ENCODE assay signal across 1 cellular context in genomic region chr19:43462887-43463380, GRCh38.
A peak's percentile ranks its signal among the peaks of the same experiment; 100 is the strongest.
TF ChIP-seq lines count a peak whose summit lies in the region.

No MANE protein-coding gene starts in this region.

TF ChIP-seq in H1, 55 proteins besides CTCF, POLR2A, EP300 and RAD21:
- peak; percentile 63 for TF ChIP-seq TBP (IDR thresholded peaks at IDR 0.05; ENCODE audit: low read depth, low read length)
- no peak for TF ChIP-seq TCF12 (IDR thresholded peaks at IDR 0.05; ENCODE audit: low read depth, low read length)
- no peak; the same call in 1 of the 2 replicates for TF ChIP-seq POLR2AphosphoS5 (IDR thresholded peaks at IDR 0.05; ENCODE audit: low read depth, low read length)
- TF ChIP-seq NRF1 (IDR thresholded peaks at IDR 0.05; ENCODE audit: low read depth, low read length), result no peak
- no peak for TF ChIP-seq JUN (IDR thresholded peaks at IDR 0.05; ENCODE audit: low read depth, low read length)
- TF ChIP-seq SP4 (IDR thresholded peaks at IDR 0.05; ENCODE audit: low read length), result no peak
- TF ChIP-seq PHF8 (conservative IDR thresholded peaks at IDR 0.05; ENCODE audit: low read depth, low read length), result peak; percentile 68
- no peak for TF ChIP-seq SIX5 (IDR thresholded peaks at IDR 0.05; ENCODE audit: low read depth, low read length)
- peak; percentile 25; the same call in 1 of the 2 replicates for TF ChIP-seq CREB1 (IDR thresholded peaks at IDR 0.05)
- 0 out of 4 replicates have a peak, but pooled peaks of 1 of the 2 experiments have one; percentile 33 for TF ChIP-seq HDAC2 (IDR thresholded peaks at IDR 0.05; ENCODE audit: borderline replicate concordance in 1 of 2, low read depth in 2 of 2, low read length in 2 of 2)
- no peak for TF ChIP-seq SIRT6 (IDR thresholded peaks at IDR 0.05; ENCODE audit: low read length)
- TF ChIP-seq CEBPB (IDR thresholded peaks at IDR 0.05; ENCODE audit: low read depth, low read length), result no peak
- 0 out of 2 replicates have a peak, but pooled peaks have one; percentile 18 for TF ChIP-seq CHD2 (IDR thresholded peaks at IDR 0.05; ENCODE audit: low read length)
- peak; percentile 62; the same call in 1 of the 2 replicates for TF ChIP-seq BACH1 (IDR thresholded peaks at IDR 0.05; ENCODE audit: low read length)
- TF ChIP-seq HDAC6 (IDR thresholded peaks at IDR 0.05; ENCODE audit: low read depth, low read length), result no peak
- no peak for TF ChIP-seq KDM1A (IDR thresholded peaks at IDR 0.05; ENCODE audit: borderline replicate concordance, low read length)
- TF ChIP-seq CHD7 (IDR thresholded peaks at IDR 0.05; ENCODE audit: insufficient replicate concordance, low read length), result no peak
- TF ChIP-seq RFX5 (IDR thresholded peaks at IDR 0.05; ENCODE audit: borderline replicate concordance, low read depth, low read length), result no peak
- no peak for TF ChIP-seq FOSL1 (IDR thresholded peaks at IDR 0.05; ENCODE audit: insufficient read depth, low read depth, low read length)
- TF ChIP-seq RXRA (IDR thresholded peaks at IDR 0.05; ENCODE audit: insufficient read depth, low read depth, low read length), result no peak
- TF ChIP-seq ZNF274 (IDR thresholded peaks at IDR 0.05; ENCODE audit: borderline replicate concordance, extremely low read depth, low read length), result no peak
- no peak for TF ChIP-seq EGR1 (IDR thresholded peaks at IDR 0.05; ENCODE audit: borderline replicate concordance, low read depth, low read length)
- no peak for TF ChIP-seq SUZ12 (IDR thresholded peaks at IDR 0.05; ENCODE audit: low read length)
- TF ChIP-seq ATF2 (IDR thresholded peaks at IDR 0.05; ENCODE audit: low read length), result no peak
- no peak for TF ChIP-seq KDM5A (IDR thresholded peaks at IDR 0.05; ENCODE audit: low read length)
- no peak for TF ChIP-seq CBX8 (IDR thresholded peaks at IDR 0.05; ENCODE audit: borderline replicate concordance, low read depth, low read length)
- peak; percentile 54 for TF ChIP-seq TAF1 (IDR thresholded peaks at IDR 0.05; ENCODE audit: low read depth, low read length)
- no peak for TF ChIP-seq BRCA1 (IDR thresholded peaks at IDR 0.05; ENCODE audit: low read depth, low read length)
- TF ChIP-seq BCL11A (IDR thresholded peaks at IDR 0.05; ENCODE audit: low read depth in 2 of 2, low read length in 2 of 2), result no peak
- no peak for TF ChIP-seq TAF7 (optimal IDR thresholded peaks at IDR 0.05; ENCODE audit: borderline replicate concordance, low read depth, low read length)
- no peak for TF ChIP-seq CBX5 (IDR thresholded peaks at IDR 0.05; ENCODE audit: low read depth, low read length)
- TF ChIP-seq SP2 (IDR thresholded peaks at IDR 0.05; ENCODE audit: low read length), result no peak
- peak; percentile 80 for TF ChIP-seq E2F6 (IDR thresholded peaks at IDR 0.05)
- peak; percentile 23 for TF ChIP-seq KDM4A (IDR thresholded peaks at IDR 0.05; ENCODE audit: low read depth, low read length, severe bottlenecking)
- no peak for TF ChIP-seq NANOG (IDR thresholded peaks at IDR 0.05; ENCODE audit: insufficient read depth, low read depth, low read length, poor library complexity, severe bottlenecking)
- TF ChIP-seq EZH2 (IDR thresholded peaks at IDR 0.05; ENCODE audit: low read depth, low read length, severe bottlenecking), result no peak
- TF ChIP-seq RBBP5 (IDR thresholded peaks at IDR 0.05; ENCODE audit: borderline replicate concordance, low read depth, low read length), result 0 out of 2 replicates have a peak, but pooled peaks have one; percentile 62
- no peak for TF ChIP-seq JUND (IDR thresholded peaks at IDR 0.05; ENCODE audit: low read length)
- no peak for TF ChIP-seq YY1 (IDR thresholded peaks at IDR 0.05; ENCODE audit: low read depth, low read length)
- no peak for TF ChIP-seq SP1 (IDR thresholded peaks at IDR 0.05; ENCODE audit: low read depth, low read length)
- no peak for TF ChIP-seq USF2 (IDR thresholded peaks at IDR 0.05; ENCODE audit: low read length)
- TF ChIP-seq MAFK (IDR thresholded peaks at IDR 0.05; ENCODE audit: low read depth, low read length), result no peak
- TF ChIP-seq SRF (IDR thresholded peaks at IDR 0.05; ENCODE audit: low read depth, low read length), result no peak
- TF ChIP-seq GTF2F1 (IDR thresholded peaks at IDR 0.05; ENCODE audit: borderline replicate concordance, low read depth, low read length), result no peak
- no peak for TF ChIP-seq TEAD4 (IDR thresholded peaks at IDR 0.05; ENCODE audit: low read depth, low read length)
- no peak for TF ChIP-seq POU5F1 (IDR thresholded peaks at IDR 0.05; ENCODE audit: low read depth, low read length)
- TF ChIP-seq SAP30 (IDR thresholded peaks at IDR 0.05; ENCODE audit: insufficient read depth, insufficient replicate concordance, low read length), result peak; percentile 24
- peak; percentile 89 for TF ChIP-seq ASH2L (IDR thresholded peaks at IDR 0.05; ENCODE audit: low read length)
- TF ChIP-seq CTBP2 (IDR thresholded peaks at IDR 0.05; ENCODE audit: borderline replicate concordance, insufficient read depth, insufficient read length, low read length), result no peak
- TF ChIP-seq CHD1 (IDR thresholded peaks at IDR 0.05; ENCODE audit: low read depth, low read length), result no peak
- TF ChIP-seq MAX (IDR thresholded peaks at IDR 0.05), result peak; percentile 70
- TF ChIP-seq GABPA (IDR thresholded peaks at IDR 0.05; ENCODE audit: borderline replicate concordance, insufficient read depth, low read length), result no peak
- TF ChIP-seq ATF3 (IDR thresholded peaks at IDR 0.05; ENCODE audit: insufficient read depth, low read depth, low read length), result no peak
- TF ChIP-seq RNF2 (IDR thresholded peaks at IDR 0.05; ENCODE audit: borderline replicate concordance, low read depth, low read length, missing control alignments, poor library complexity, severe bottlenecking), result no peak
- peak in 1 of 2 experiments; percentile 13; a peak in 1 of 4 replicates for TF ChIP-seq SIN3A (conservative IDR thresholded peaks at IDR 0.05 in 1 of 2, IDR thresholded peaks at IDR 0.05 in 1 of 2; ENCODE audit: low read depth in 1 of 2, low read length in 2 of 2)
